Comparison of ENCODE assay signal across 9 cellular contexts in the genomic region with DNA sequence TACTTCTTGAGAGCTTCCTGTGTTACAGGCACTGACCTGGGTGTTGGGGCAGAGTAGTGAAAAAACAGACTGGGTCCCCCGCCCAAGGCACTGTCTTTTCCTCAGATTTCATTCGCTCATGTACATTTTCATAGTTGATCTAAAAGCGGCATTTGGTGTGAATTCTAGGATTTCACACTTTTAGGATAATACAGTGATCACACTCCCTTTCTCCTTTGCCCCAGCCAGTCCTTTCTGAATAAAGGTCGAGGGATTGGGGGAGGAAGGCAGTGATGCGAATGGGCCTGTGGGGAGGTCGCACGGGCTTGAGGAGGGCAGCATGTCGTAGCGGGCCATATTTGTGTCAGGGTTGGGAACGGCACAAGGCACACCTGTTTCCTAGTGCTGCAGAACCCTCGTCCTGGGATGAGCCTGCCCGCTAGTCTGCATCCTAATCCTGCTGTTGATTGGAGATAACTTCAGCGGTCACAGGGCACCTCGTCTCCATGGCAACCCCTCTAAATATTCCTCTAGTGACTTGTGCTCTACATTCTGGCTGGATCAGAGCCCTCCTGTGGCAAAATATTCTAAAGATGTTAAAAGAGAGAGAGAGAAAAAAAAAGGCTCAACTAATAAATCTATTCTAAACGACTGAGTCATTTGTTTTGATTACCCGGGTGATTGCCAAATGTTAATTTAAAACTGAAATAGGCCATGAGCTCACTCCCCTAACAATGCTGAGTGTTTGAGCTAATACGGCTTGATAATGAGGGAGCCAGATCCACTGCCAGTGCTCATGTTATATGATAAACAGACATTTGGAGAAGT. TPM values are rescaled to one million over a fixed set of nuclear protein-coding genes. Genes with fewer than 3 reads are reported as not detected.
DNase-seq lines count a peak whose midpoint lies in the region; ATAC-seq and TF ChIP-seq lines count a peak whose summit lies in the region.
"Had no signal": no experiment of that assay in that cellular context is flagged by ENCODE, and none has a peak within 500 bp of the region (broad histone marks: within the 10 kb centered on the region; RNA-seq: fewer than 3 reads in every experiment).

No MANE protein-coding gene starts in this region.

- 19% methylated on average over 11 of the region's 17 CpGs for WGBS in SK-N-SH (ENCODE audit: low lambda C conversion rate)

- POLR2A ChIA-PET in SK-N-SH (lab: Yijun Ruan, JAX), result interaction anchor here (0.5 kb wide), 1 partner anchor 100 kb away, joined by 3 read pairs; no protein-coding TSS in a partner anchor

- H3K9me3 Mint-ChIP-seq in GM23338, result no peaks in the 10 kb centered on the region
- H3K9me3 Mint-ChIP-seq in activated naive CD4-positive, alpha-beta T cell treated with anti-CD3 and anti-CD28 coated beads, Interleukin-2, amount 10 ng/mL, durations not matched to agents 7 days and 5 days, result no peaks in the 10 kb centered on the region

- H3K4me1 ChIP-seq in GM23338 (ENCODE audit: insufficient read depth) (peaks cover 16% of the 10 kb centered on the region), SK-N-SH (ENCODE audit: control insufficient read depth in 1 of 2, insufficient read depth in 2 of 2, low read depth in 1 of 2, low read length in 1 of 2) (peaks cover 11 to 16% of the 10 kb centered on the region in 2 experiments)

- no peaks in the 10 kb centered on the region for H3K9me2 ChIP-seq in GM23338 (ENCODE audit: insufficient read depth)
- H3K9me2 ChIP-seq in SK-N-SH, result no peaks in the 10 kb centered on the region

- CTCF ChIA-PET in SK-N-SH (lab: Yijun Ruan, JAX), result no interaction called here
- CTCF ChIA-PET in activated naive CD4-positive, alpha-beta T cell treated with anti-CD3 and anti-CD28 coated beads, Interleukin-2, amount 10 ng/mL, durations not matched to agents 7 days and 5 days (lab: Charles Lee), result no interaction called here

- H3K27ac ChIP-seq in GM23338 (ENCODE audit: low read depth) (peak overlapping the region; percentile 78; the same call in 1 of the 2 replicates), SK-N-SH (ENCODE audit: low read depth in 2 of 2, low read length in 1 of 2) (peak overlapping the region; percentile 63 to 80)

- no peak for TF ChIP-seq CTCF in GM23338 (conservative IDR thresholded peaks at IDR 0.05; ENCODE audit: low read depth in 2 of 2)
- TF ChIP-seq CTCF in SK-N-SH (IDR thresholded peaks at IDR 0.05), result peak; percentile 24
- TF ChIP-seq CTCF in GM20000 (IDR thresholded peaks at IDR 0.05; ENCODE audit: extremely low read depth, missing control alignments), result no peak

- no peak overlapping the region for H3K4me3 ChIP-seq in GM23338
- H3K4me3 ChIP-seq in SK-N-SH (ENCODE audit: low read depth in 2 of 2, low read length in 1 of 2), result no peak overlapping the region

- no peaks in the 10 kb centered on the region for H3K36me3 Mint-ChIP-seq in GM23338 (ENCODE audit: low read depth)
- no peaks in the 10 kb centered on the region for H3K36me3 Mint-ChIP-seq in activated naive CD4-positive, alpha-beta T cell treated with anti-CD3 and anti-CD28 coated beads, Interleukin-2, amount 10 ng/mL, durations not matched to agents 7 days and 5 days

- peaks cover 8% of the 10 kb centered on the region for H3K79me2 ChIP-seq in GM23338 (replicated peaks; ENCODE audit: insufficient read depth)
- peaks cover 5% of the 10 kb centered on the region; the same call in 1 of the 2 replicates for H3K79me2 ChIP-seq in SK-N-SH (ENCODE audit: insufficient read depth)

- H2AFZ ChIP-seq in GM23338, result no peak overlapping the region
- H2AFZ ChIP-seq in SK-N-SH (ENCODE audit: low read depth), result no peak overlapping the region

- no peak overlapping the region; the same call in 1 of the 2 replicates for H3K4me2 ChIP-seq in GM23338
- H3K4me2 ChIP-seq in SK-N-SH, result peak overlapping the region; percentile 26

- H3K36me3 ChIP-seq in GM23338 (ENCODE audit: insufficient read depth) (no peaks in the 10 kb centered on the region), SK-N-SH (replicated peaks in 1 of 2; ENCODE audit: control insufficient read depth in 1 of 2, insufficient read depth in 2 of 2, low read length in 1 of 2) (no peaks in the 10 kb centered on the region)

- DNase-seq in GM23338 (ENCODE audit: low spot score) (peak; percentile 85), SK-N-SH (peak; percentile 69), glomerular visceral epithelial cell (ENCODE audit: extremely low spot score) (peak; percentile 79), pulmonary artery endothelial cell (ENCODE audit: low read depth, low spot score) (peak; percentile 83), GM20000 (ENCODE audit: low spot score) (no peak), HuH-7 (ENCODE audit: low spot score) (no peak)
- DNase-seq in activated naive CD4-positive, alpha-beta T cell treated with anti-CD3 and anti-CD28 coated beads, Interleukin-2, amount 10 ng/mL, durations not matched to agents 7 days and 5 days, result no peak

- ATAC-seq in GM23338, result peak; percentile 82
- no peak for ATAC-seq in HG03457 (IDR thresholded peaks at IDR 0.05; ENCODE audit: unreplicated experiment)
- ATAC-seq: HCT116 had no signal

- H3K27me3 ChIP-seq in GM23338 (ENCODE audit: insufficient read depth) (no peaks in the 10 kb centered on the region), SK-N-SH (ENCODE audit: insufficient read depth) (peaks cover 6% of the 10 kb centered on the region; the same call in 1 of the 2 replicates)

- no peak overlapping the region for H3K4me3 Mint-ChIP-seq in GM23338
- no peak overlapping the region for H3K4me3 Mint-ChIP-seq in activated naive CD4-positive, alpha-beta T cell treated with anti-CD3 and anti-CD28 coated beads, Interleukin-2, amount 10 ng/mL, durations not matched to agents 7 days and 5 days

- H3K4me1 Mint-ChIP-seq in GM23338, result peaks cover 49% of the 10 kb centered on the region
- H3K4me1 Mint-ChIP-seq in activated naive CD4-positive, alpha-beta T cell treated with anti-CD3 and anti-CD28 coated beads, Interleukin-2, amount 10 ng/mL, durations not matched to agents 7 days and 5 days, result no peaks in the 10 kb centered on the region

- peak in 1 of 2 experiments; percentile 62; a peak in 2 of 4 replicates for TF ChIP-seq EP300 in SK-N-SH (IDR thresholded peaks at IDR 0.05; ENCODE audit: borderline replicate concordance in 1 of 2, low read depth in 1 of 2, low read length in 1 of 2)

- H3K27ac Mint-ChIP-seq in GM23338, result peak overlapping the region; percentile 61; the same call in 1 of the 2 replicates
- H3K27ac Mint-ChIP-seq in activated naive CD4-positive, alpha-beta T cell treated with anti-CD3 and anti-CD28 coated beads, Interleukin-2, amount 10 ng/mL, durations not matched to agents 7 days and 5 days, result no peak overlapping the region

- TF ChIP-seq RAD21 in SK-N-SH (IDR thresholded peaks at IDR 0.05; ENCODE audit: low read length), result peak; percentile 7; the same call in 1 of the 2 replicates

- H3K27me3 Mint-ChIP-seq in GM23338 (ENCODE audit: insufficient read depth, low read depth, poor library complexity), result peaks cover 4% of the 10 kb centered on the region
- H3K27me3 Mint-ChIP-seq in activated naive CD4-positive, alpha-beta T cell treated with anti-CD3 and anti-CD28 coated beads, Interleukin-2, amount 10 ng/mL, durations not matched to agents 7 days and 5 days, result no peaks in the 10 kb centered on the region

- no peaks in the 10 kb centered on the region for H3K9me3 ChIP-seq in SK-N-SH

- H4K20me1 ChIP-seq in GM23338 (replicated peaks; ENCODE audit: insufficient read depth) (no peaks in the 10 kb centered on the region), SK-N-SH (ENCODE audit: insufficient read depth) (no peaks in the 10 kb centered on the region)

- peak overlapping the region; percentile 6; the same call in 1 of the 2 replicates for H3K9ac ChIP-seq in SK-N-SH

- no peaks in the 10 kb centered on the region for H3F3A ChIP-seq in GM23338 (replicated peaks; ENCODE audit: low read depth)
- peaks cover 5% of the 10 kb centered on the region for H3F3A ChIP-seq in SK-N-SH (replicated peaks; ENCODE audit: insufficient read depth)

TF ChIP-seq in SK-N-SH, 30 proteins besides CTCF, POLR2A, EP300 and RAD21 (continues in another document):
- TF ChIP-seq, protein P1, sequence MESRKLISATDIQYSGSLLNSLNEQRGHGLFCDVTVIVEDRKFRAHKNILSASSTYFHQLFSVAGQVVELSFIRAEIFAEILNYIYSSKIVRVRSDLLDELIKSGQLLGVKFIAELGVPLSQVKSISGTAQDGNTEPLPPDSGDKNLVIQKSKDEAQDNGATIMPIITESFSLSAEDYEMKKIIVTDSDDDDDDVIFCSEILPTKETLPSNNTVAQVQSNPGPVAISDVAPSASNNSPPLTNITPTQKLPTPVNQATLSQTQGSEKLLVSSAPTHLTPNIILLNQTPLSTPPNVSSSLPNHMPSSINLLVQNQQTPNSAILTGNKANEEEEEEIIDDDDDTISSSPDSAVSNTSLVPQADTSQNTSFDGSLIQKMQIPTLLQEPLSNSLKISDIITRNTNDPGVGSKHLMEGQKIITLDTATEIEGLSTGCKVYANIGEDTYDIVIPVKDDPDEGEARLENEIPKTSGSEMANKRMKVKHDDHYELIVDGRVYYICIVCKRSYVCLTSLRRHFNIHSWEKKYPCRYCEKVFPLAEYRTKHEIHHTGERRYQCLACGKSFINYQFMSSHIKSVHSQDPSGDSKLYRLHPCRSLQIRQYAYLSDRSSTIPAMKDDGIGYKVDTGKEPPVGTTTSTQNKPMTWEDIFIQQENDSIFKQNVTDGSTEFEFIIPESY (IDR thresholded peaks at IDR 0.05; ENCODE audit: borderline replicate concordance, low read depth), result no peak
- TF ChIP-seq YY1 (IDR thresholded peaks at IDR 0.05; ENCODE audit: low read depth) (no peak), GABPA (IDR thresholded peaks at IDR 0.05; ENCODE audit: low read depth) (no peak), RCOR1 (IDR thresholded peaks at IDR 0.05; ENCODE audit: low read length) (no peak), MXI1 (IDR thresholded peaks at IDR 0.05; ENCODE audit: low read depth, low read length) (no peak; the same call in 1 of the 2 replicates), FOSL2 (IDR thresholded peaks at IDR 0.05; ENCODE audit: borderline replicate concordance, low read depth) (peak; percentile 46; the same call in 1 of the 2 replicates), CHD2 (IDR thresholded peaks at IDR 0.05; ENCODE audit: low read length, partially characterized antibody) (no peak)
- TF ChIP-seq, protein P2, sequence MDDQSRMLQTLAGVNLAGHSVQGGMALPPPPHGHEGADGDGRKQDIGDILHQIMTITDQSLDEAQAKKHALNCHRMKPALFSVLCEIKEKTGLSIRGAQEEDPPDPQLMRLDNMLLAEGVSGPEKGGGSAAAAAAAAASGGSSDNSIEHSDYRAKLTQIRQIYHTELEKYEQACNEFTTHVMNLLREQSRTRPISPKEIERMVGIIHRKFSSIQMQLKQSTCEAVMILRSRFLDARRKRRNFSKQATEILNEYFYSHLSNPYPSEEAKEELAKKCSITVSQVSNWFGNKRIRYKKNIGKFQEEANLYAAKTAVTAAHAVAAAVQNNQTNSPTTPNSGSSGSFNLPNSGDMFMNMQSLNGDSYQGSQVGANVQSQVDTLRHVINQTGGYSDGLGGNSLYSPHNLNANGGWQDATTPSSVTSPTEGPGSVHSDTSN (IDR thresholded peaks at IDR 0.05), result peak; percentile 38

RNA-seq across cellular contexts. Expression of a gene that starts 21.8 kb away (rescaled TPM):
- 60.4 and 72.1 TPM in 2 replicates for total RNA-seq in GM23338 (2014; rRNA removed; shearing (Covaris generic))
- polyA plus RNA-seq in GM23338 (2016; fragmentation: Nextera tagmentation; extraction: Ambion mirVana) (43.5 and 47.9 TPM in 2 replicates), SK-N-SH (2012; rRNA removed) (57.8 and 71.6 TPM in 2 replicates)
- polyA plus RNA-seq in SK-N-SH (2012; cell fraction: cytosol; rRNA removed), result 62.3 and 69.9 TPM in 2 replicates
- 85.6 and 123 TPM in 2 replicates for polyA plus RNA-seq in SK-N-SH (2012; cell fraction: nucleus; rRNA removed)
- 96.0 and 96.7 TPM in 2 replicates for total RNA-seq in pulmonary artery endothelial cell

Comparison
In these comparisons a context has a peak if more than half of its experiments do, and no peak if none do; other contexts are left out.
1. DNase-seq: peak in GM23338 (single experiment), SK-N-SH (single experiment), glomerular visceral epithelial cell (single experiment) and pulmonary artery endothelial cell (single experiment); none in GM20000 (single experiment), HuH-7 (single experiment) and activated naive CD4-positive, alpha-beta T cell treated with anti-CD3 and anti-CD28 coated beads, Interleukin-2, amount 10 ng/mL, durations not matched to agents 7 days and 5 days (single experiment).